26 cellular contexts compared by ENCODE assay signal in genomic region chr20:51176846-51177245, GRCh38.
DNase-seq lines count a peak whose midpoint lies in the region; ATAC-seq and TF ChIP-seq lines count a peak whose summit lies in the region.
"Had no signal": no experiment of that assay in that cellular context is flagged by ENCODE, and none has a peak within 500 bp of the region (broad histone marks: within the 10 kb centered on the region; RNA-seq: fewer than 3 reads in every experiment).

No MANE protein-coding gene starts in this region.

- no peaks in the 10 kb centered on the region for H3K4me1 Mint-ChIP-seq in glutamatergic neuron (ENCODE audit: low read depth, unreplicated experiment)
- H3K4me1 Mint-ChIP-seq: activated B cell treated with CpG ODN at 0.5 μM for 24 hours; activated CD8-positive, alpha-beta memory T cell treated with anti-CD3 and anti-CD28 coated beads, Interleukin-2, amount 10 ng/mL, durations not matched to agents 7 days and 5 days; activated naive CD8-positive, alpha-beta T cell treated with anti-CD3 and anti-CD28 coated beads, Interleukin-2, amount 50 U/mL, for 24 hours had no signal

- H3K27ac ChIP-seq in testis (no peak overlapping the region), right lobe of liver (no peak overlapping the region)
- H3K27ac ChIP-seq: coronary artery, esophagus muscularis mucosa, pancreas, upper lobe of left lung had no signal

- H3K27me3 ChIP-seq in testis: no peaks in the 10 kb centered on the region
- H3K27me3 ChIP-seq in right lobe of liver: no peaks in the 10 kb centered on the region
- H3K27me3 ChIP-seq: upper lobe of left lung had no signal

- no peaks in the 10 kb centered on the region for H3K9me3 Mint-ChIP-seq in glutamatergic neuron (ENCODE audit: unreplicated experiment)
- H3K9me3 Mint-ChIP-seq: activated B cell treated with CpG ODN at 0.5 μM for 24 hours; activated naive CD8-positive, alpha-beta T cell treated with anti-CD3 and anti-CD28 coated beads, Interleukin-2, amount 50 U/mL, for 24 hours; CD4-positive, alpha-beta T cell had no signal

- H3K4me1 ChIP-seq in testis (peaks cover 4% of the 10 kb centered on the region), right lobe of liver (no peaks in the 10 kb centered on the region)
- H3K4me1 ChIP-seq: esophagus muscularis mucosa, pancreas, upper lobe of left lung had no signal

- peak overlapping the region; percentile 33 for H3K27ac Mint-ChIP-seq in glutamatergic neuron (ENCODE audit: unreplicated experiment)
- H3K27ac Mint-ChIP-seq: activated B cell treated with CpG ODN at 0.5 μM for 24 hours; activated CD8-positive, alpha-beta memory T cell treated with anti-CD3 and anti-CD28 coated beads, Interleukin-2, amount 10 ng/mL, durations not matched to agents 7 days and 5 days; activated naive CD8-positive, alpha-beta T cell treated with anti-CD3 and anti-CD28 coated beads, Interleukin-2, amount 50 U/mL, for 24 hours; CD4-positive, alpha-beta T cell; nephron progenitor cell had no signal

- no peak for ATAC-seq in right lobe of liver
- ATAC-seq: activated CD8-positive, alpha-beta memory T cell treated with anti-CD3 and anti-CD28 coated beads, Interleukin-2, amount 10 ng/mL, durations not matched to agents 7 days and 5 days; activated naive CD8-positive, alpha-beta T cell treated with anti-CD3 and anti-CD28 coated beads, Interleukin-2, amount 50 U/mL, for 24 hours; Panc1 had no signal

- no peak for TF ChIP-seq POLR2A in testis (IDR thresholded peaks at IDR 0.05)
- no peak for TF ChIP-seq POLR2A in right lobe of liver (IDR thresholded peaks at IDR 0.05)

- DNase-seq in OCI-M1 (lab: John Stamatoyannopoulos, UW): peak; percentile 55
- peak; percentile 63 for DNase-seq in astrocyte of the hippocampus (ENCODE audit: low read depth, low spot score)
- no peak for DNase-seq in glutamatergic neuron
- peak; percentile 80 for DNase-seq in testis
- DNase-seq in HT-29 (ENCODE audit: low spot score): no peak
- no peak for DNase-seq in dedifferentiated amniotic fluid mesenchymal stem cell (ENCODE audit: extremely low spot score)
- no peak for DNase-seq in right lobe of liver
- DNase-seq: activated B cell treated with CpG ODN at 0.5 μM for 24 hours; activated CD4-positive, alpha-beta T cell treated with anti-CD3 and anti-CD28 coated beads, Interleukin-2, amount 50 U/mL, for 1 hour; activated CD8-positive, alpha-beta memory T cell treated with anti-CD3 and anti-CD28 coated beads, Interleukin-2, amount 10 ng/mL, durations not matched to agents 7 days and 5 days; activated naive CD8-positive, alpha-beta T cell treated with anti-CD3 and anti-CD28 coated beads, Interleukin-2, amount 50 U/mL, for 24 hours; activated T-cell treated with anti-CD3 and anti-CD28 coated beads, Interleukin-2, amount 50 U/mL, for 48 hours; CD4-positive, alpha-beta T cell; NCI-H1105 treated with DMSO at 0.1 percent for 48 hours; NCI-H1930; NCI-H2227 treated with DMSO at 0.1 percent for 48 hours; NCI-H526 treated with DMSO at 0.1 percent for 48 hours; nephron progenitor cell; pancreas; SHP77 treated with DMSO at 0.1 percent for 48 hours; stimulated activated CD4-positive, alpha-beta T cell treated with anti-CD3 and anti-CD28 coated beads, Interleukin-4, amount 100 ng/mL, for 1 hour; T1000; upper lobe of left lung had no signal

- intact Hi-C loops in testis (cut with DNase I; ENCODE audit: low total_unique reads) (no loop called here), right lobe of liver (cut with DNase I) (no loop called here)

- H3K9me3 ChIP-seq in testis (no peaks in the 10 kb centered on the region), right lobe of liver (no peaks in the 10 kb centered on the region)
- H3K9me3 ChIP-seq: esophagus muscularis mucosa, pancreas, upper lobe of left lung had no signal

- no peak overlapping the region for H3K4me3 ChIP-seq in testis
- no peak overlapping the region for H3K4me3 ChIP-seq in right lobe of liver
- H3K4me3 ChIP-seq: coronary artery, esophagus muscularis mucosa, pancreas, upper lobe of left lung had no signal

- no peak for TF ChIP-seq CTCF in glutamatergic neuron (IDR thresholded peaks at IDR 0.05; ENCODE audit: partially characterized antibody, unreplicated experiment)
- no peak for TF ChIP-seq CTCF in testis (IDR thresholded peaks at IDR 0.05)
- TF ChIP-seq CTCF in right lobe of liver (IDR thresholded peaks at IDR 0.05): no peak

- no peak overlapping the region for H3K4me3 Mint-ChIP-seq in glutamatergic neuron (ENCODE audit: unreplicated experiment)
- H3K4me3 Mint-ChIP-seq: activated B cell treated with CpG ODN at 0.5 μM for 24 hours; activated CD8-positive, alpha-beta memory T cell treated with anti-CD3 and anti-CD28 coated beads, Interleukin-2, amount 10 ng/mL, durations not matched to agents 7 days and 5 days; activated naive CD8-positive, alpha-beta T cell treated with anti-CD3 and anti-CD28 coated beads, Interleukin-2, amount 50 U/mL, for 24 hours; CD4-positive, alpha-beta T cell; nephron progenitor cell had no signal

- 21 to 39% methylated on average over 3 of the region's 3 CpGs for WGBS in testis, 2 donors
- 11% methylated on average over 3 of the region's 3 CpGs for WGBS in right lobe of liver (ENCODE audit: insufficient coverage, low coverage, low lambda C conversion rate, missing lambda C conversion rate)

- H3K36me3 ChIP-seq in testis (ENCODE audit: low read depth, missing control alignments) (no peaks in the 10 kb centered on the region), right lobe of liver (no peaks in the 10 kb centered on the region)
- H3K36me3 ChIP-seq: esophagus muscularis mucosa, pancreas, upper lobe of left lung had no signal

- H3K36me3 Mint-ChIP-seq in glutamatergic neuron (ENCODE audit: unreplicated experiment): no peaks in the 10 kb centered on the region
- H3K36me3 Mint-ChIP-seq: activated CD8-positive, alpha-beta memory T cell treated with anti-CD3 and anti-CD28 coated beads, Interleukin-2, amount 10 ng/mL, durations not matched to agents 7 days and 5 days had no signal

- H3K27me3 Mint-ChIP-seq in glutamatergic neuron (ENCODE audit: unreplicated experiment): peaks cover 1% of the 10 kb centered on the region

Comparison
In these comparisons a context has a peak if more than half of its experiments do, and no peak if none do; other contexts are left out.
1. DNase-seq: peak in OCI-M1 (single experiment), astrocyte of the hippocampus (single experiment) and testis (single experiment); none in glutamatergic neuron (single experiment), HT-29 (single experiment), dedifferentiated amniotic fluid mesenchymal stem cell (single experiment) and right lobe of liver (0 of 3).